ENCODE assay signal across 9 cellular contexts in genomic region chr2:207086136-207086535, GRCh38.
"Had no signal": no experiment of that assay in that cellular context is flagged by ENCODE, and none has a peak within 500 bp of the region (broad histone marks: within the 10 kb centered on the region; RNA-seq: fewer than 3 reads in every experiment).

No MANE protein-coding gene starts in this region.

- H3K36me3 ChIP-seq: pancreas had no signal

- H3K27ac ChIP-seq: pancreas, tibial artery had no signal

- H3K9me3 ChIP-seq: left lung, pancreas, tibial artery had no signal

- DNase-seq: activated CD4-positive, alpha-beta T cell treated with anti-CD3 and anti-CD28 coated beads, Interleukin-2, amount 10 ng/mL, durations not matched to agents 24 days and 14 days; activated naive CD4-positive, alpha-beta T cell; islet precursor cell; left lung; pancreas; tibial artery had no signal

- H3K4me3 ChIP-seq: left lung, pancreas, smooth muscle cell, tibial artery had no signal

- ATAC-seq: esophagus mucosa, left lung, pancreas, WTC11 had no signal

- H3K27me3 ChIP-seq: left lung, pancreas, tibial artery had no signal
